ENCODE assay signal across 8 cellular contexts in genomic region chr1:156126043-156126700, GRCh38. TPM values are rescaled to one million over a fixed set of nuclear protein-coding genes. Genes with fewer than 3 reads are reported as not detected.
A peak's percentile ranks its signal among the peaks of the same experiment; 100 is the strongest.
DNase-seq lines count a peak whose midpoint lies in the region; ATAC-seq, FAIRE-seq and TF ChIP-seq lines count a peak whose summit lies in the region.

No MANE protein-coding gene starts in this region.

- no peaks in the 10 kb centered on the region for H3K36me3 ChIP-seq in OCI-LY3 (replicated peaks; ENCODE audit: low read depth, low read length)
- peaks cover 0 to 8% (median under 1%) of the 10 kb centered on the region in 3 donors for H3K36me3 ChIP-seq in pancreas

- H3K27me3 ChIP-seq in OCI-LY3 (ENCODE audit: low read depth, low read length) (peaks cover 55% of the 10 kb centered on the region), pancreas (no peaks in the 10 kb centered on the region)

- peak overlapping the region; percentile 60 for H3K4me3 Mint-ChIP-seq in activated T-helper 2 cell treated with anti-CD3 and anti-CD28 coated beads, Interferon-gamma antibody, Interleukin-2, Interleukin-4, amounts not matched to agents 10 μg/mL and 5 μg/mL and 100 μg/mL, durations not matched to agents 14 hours and 24 hours and 36 hours (ENCODE audit: low read depth)

- H3K27ac ChIP-seq in OCI-LY3 (ENCODE audit: low read length) (no peak overlapping the region; the same call in 1 of the 2 replicates), pancreas (peak overlapping the region; percentile 65 to 97 (median 88))

- no peaks in the 10 kb centered on the region for H3K9me3 ChIP-seq in OCI-LY3 (ENCODE audit: insufficient read depth, low read length)
- H3K9me3 ChIP-seq in pancreas: no peaks in the 10 kb centered on the region

- no peaks in the 10 kb centered on the region for H3K9me3 Mint-ChIP-seq in activated T-helper 2 cell treated with anti-CD3 and anti-CD28 coated beads, Interferon-gamma antibody, Interleukin-2, Interleukin-4, amounts not matched to agents 10 μg/mL and 5 μg/mL and 100 μg/mL, durations not matched to agents 14 hours and 24 hours and 36 hours

- TF ChIP-seq CTCF in OCI-LY3 (IDR thresholded peaks at IDR 0.05; ENCODE audit: low read depth, low read length): peak; percentile 51
- peak in 1 of 4 donors; percentile 8 for TF ChIP-seq CTCF in pancreas (IDR thresholded peaks at IDR 0.05)

- peak overlapping the region; percentile 21; the same call in 1 of the 2 replicates for H3K9ac ChIP-seq in OCI-LY3 (ENCODE audit: low read length)

- peak overlapping the region; percentile 86 for H3K4me2 ChIP-seq in OCI-LY3 (ENCODE audit: low read length)

- intact Hi-C loops in activated T-helper 2 cell treated with anti-CD3 and anti-CD28 coated beads, Interferon-gamma antibody, Interleukin-2, Interleukin-4, amounts not matched to agents 10 μg/mL and 5 μg/mL and 100 μg/mL, durations not matched to agents 14 hours and 24 hours and 36 hours (cut with micrococcal nuclease): loop anchor here (1.0 to 10.0 kb wide), 2 partner anchors 12 to 379 kb away; partner anchors contain the start of genes LMNA and MEF2D
- intact Hi-C loops in pancreas (cut with DNase I): no loop called here

- H3K4me3 ChIP-seq in OCI-LY3 (ENCODE audit: low read length) (peak overlapping the region; percentile 47), pancreas (no peak overlapping the region)

- peaks cover 2% of the 10 kb centered on the region; the same call in 1 of the 2 replicates for H4K20me1 ChIP-seq in OCI-LY3 (ENCODE audit: insufficient read depth, low read length)

- DNase-seq in ELF-1 (ENCODE audit: low read depth, low spot score) (peak; percentile 88), fibroblast of the conjunctiva (ENCODE audit: low read depth) (peak; percentile 96), pancreas (peak; percentile 68 to 89 (median 80)), iPS-NIHi11 (ENCODE audit: low spot score) (no peak)
- peak; percentile 70 for DNase-seq in activated T-helper 2 cell treated with anti-CD3 and anti-CD28 coated beads, Interferon-gamma antibody, Interleukin-2, Interleukin-4, amounts not matched to agents 10 μg/mL and 5 μg/mL and 100 μg/mL, durations not matched to agents 14 hours and 24 hours and 36 hours (ENCODE audit: low spot score)

- H3K27ac Mint-ChIP-seq in activated T-helper 2 cell treated with anti-CD3 and anti-CD28 coated beads, Interferon-gamma antibody, Interleukin-2, Interleukin-4, amounts not matched to agents 10 μg/mL and 5 μg/mL and 100 μg/mL, durations not matched to agents 14 hours and 24 hours and 36 hours: peak overlapping the region; percentile 91

- no peaks in the 10 kb centered on the region for H3K79me2 ChIP-seq in OCI-LY3 (ENCODE audit: low read length)

- H3K36me3 Mint-ChIP-seq in activated T-helper 2 cell treated with anti-CD3 and anti-CD28 coated beads, Interferon-gamma antibody, Interleukin-2, Interleukin-4, amounts not matched to agents 10 μg/mL and 5 μg/mL and 100 μg/mL, durations not matched to agents 14 hours and 24 hours and 36 hours (ENCODE audit: low read depth): peaks cover 23% of the 10 kb centered on the region

- no peak for FAIRE-seq in pancreas (lab: Jason Lieb, UNC)

- 44 to 60% methylated on average over 11 of the region's 11 CpGs for WGBS in pancreas, 2 donors

- no peak overlapping the region for H2AFZ ChIP-seq in OCI-LY3 (ENCODE audit: low read depth, low read length)

- H3K4me1 Mint-ChIP-seq in activated T-helper 2 cell treated with anti-CD3 and anti-CD28 coated beads, Interferon-gamma antibody, Interleukin-2, Interleukin-4, amounts not matched to agents 10 μg/mL and 5 μg/mL and 100 μg/mL, durations not matched to agents 14 hours and 24 hours and 36 hours (ENCODE audit: low read depth): peaks cover 64% of the 10 kb centered on the region

- no peaks in the 10 kb centered on the region for H3K27me3 Mint-ChIP-seq in activated T-helper 2 cell treated with anti-CD3 and anti-CD28 coated beads, Interferon-gamma antibody, Interleukin-2, Interleukin-4, amounts not matched to agents 10 μg/mL and 5 μg/mL and 100 μg/mL, durations not matched to agents 14 hours and 24 hours and 36 hours (ENCODE audit: low read depth)

- ATAC-seq in HG02610 (IDR thresholded peaks at IDR 0.05; ENCODE audit: unreplicated experiment) (peak; percentile 30), pancreas (peak in 3 of 4 donors; percentile 3 to 37 (median 22)), GM21515 (IDR thresholded peaks at IDR 0.05; ENCODE audit: unreplicated experiment) (no peak)

- H3K4me1 ChIP-seq in OCI-LY3 (ENCODE audit: low read length) (peaks cover 62% of the 10 kb centered on the region), pancreas (peaks cover 63 to 90% (median 67%) of the 10 kb centered on the region in 3 donors)

RNA-seq across cellular contexts. Expression of gene LMNA, which starts 11.7 kb away (rescaled TPM):
- total RNA-seq in activated T-helper 2 cell treated with anti-CD3 and anti-CD28 coated beads, Interferon-gamma antibody, Interleukin-2, Interleukin-4, amounts not matched to agents 10 μg/mL and 5 μg/mL and 100 μg/mL, durations not matched to agents 14 hours and 24 hours and 36 hours: 246 and 247 TPM in 2 replicates
- total RNA-seq in pancreas: 100 to 1,000 TPM in 3 of 6 donors, 10 to 100 TPM in 3; 59.4 to 119 (median 92.7) TPM
- 100 to 1,000 TPM in 1 of 2 donors, 10 to 100 TPM in 1; 96.7 to 111 TPM for polyA plus RNA-seq in pancreas

RNA-seq across cellular contexts. Expression of gene SEMA4A, which starts 27.2 kb away (rescaled TPM):
- 128 and 132 TPM in 2 replicates for total RNA-seq in activated T-helper 2 cell treated with anti-CD3 and anti-CD28 coated beads, Interferon-gamma antibody, Interleukin-2, Interleukin-4, amounts not matched to agents 10 μg/mL and 5 μg/mL and 100 μg/mL, durations not matched to agents 14 hours and 24 hours and 36 hours
- total RNA-seq in pancreas: 1 to 10 TPM; 2.6 to 7.0 (median 4.5) TPM
- 1 to 10 TPM; 4.4 to 5.4 TPM for polyA plus RNA-seq in pancreas

RNA-seq across cellular contexts. Expression of gene MEX3A, which starts 43.9 kb away (rescaled TPM):
- total RNA-seq in activated T-helper 2 cell treated with anti-CD3 and anti-CD28 coated beads, Interferon-gamma antibody, Interleukin-2, Interleukin-4, amounts not matched to agents 10 μg/mL and 5 μg/mL and 100 μg/mL, durations not matched to agents 14 hours and 24 hours and 36 hours: 1.2 and 1.6 TPM in 2 replicates
- 1 to 10 TPM in 2 of 6 donors, under 1 TPM in 4; 0.12 to 3.1 (median 0.65) TPM for total RNA-seq in pancreas
- polyA plus RNA-seq in pancreas: under 1 TPM; 0.19 to 0.76 TPM

Comparison
In these comparisons a context has a peak if more than half of its experiments do, and no peak if none do; other contexts are left out.
1. RNA of gene SEMA4A, which starts 27.2 kb away (total RNA-seq): 128 to 132 TPM in activated T-helper 2 cell treated with anti-CD3 and anti-CD28 coated beads, Interferon-gamma antibody, Interleukin-2, Interleukin-4, amounts not matched to agents 10 μg/mL and 5 μg/mL and 100 μg/mL, durations not matched to agents 14 hours and 24 hours and 36 hours; 2.6 to 7.0 TPM in pancreas; every median in the first group is over 10 times any median in the second.